2 cellular contexts compared by ENCODE assay signal in the genomic region with DNA sequence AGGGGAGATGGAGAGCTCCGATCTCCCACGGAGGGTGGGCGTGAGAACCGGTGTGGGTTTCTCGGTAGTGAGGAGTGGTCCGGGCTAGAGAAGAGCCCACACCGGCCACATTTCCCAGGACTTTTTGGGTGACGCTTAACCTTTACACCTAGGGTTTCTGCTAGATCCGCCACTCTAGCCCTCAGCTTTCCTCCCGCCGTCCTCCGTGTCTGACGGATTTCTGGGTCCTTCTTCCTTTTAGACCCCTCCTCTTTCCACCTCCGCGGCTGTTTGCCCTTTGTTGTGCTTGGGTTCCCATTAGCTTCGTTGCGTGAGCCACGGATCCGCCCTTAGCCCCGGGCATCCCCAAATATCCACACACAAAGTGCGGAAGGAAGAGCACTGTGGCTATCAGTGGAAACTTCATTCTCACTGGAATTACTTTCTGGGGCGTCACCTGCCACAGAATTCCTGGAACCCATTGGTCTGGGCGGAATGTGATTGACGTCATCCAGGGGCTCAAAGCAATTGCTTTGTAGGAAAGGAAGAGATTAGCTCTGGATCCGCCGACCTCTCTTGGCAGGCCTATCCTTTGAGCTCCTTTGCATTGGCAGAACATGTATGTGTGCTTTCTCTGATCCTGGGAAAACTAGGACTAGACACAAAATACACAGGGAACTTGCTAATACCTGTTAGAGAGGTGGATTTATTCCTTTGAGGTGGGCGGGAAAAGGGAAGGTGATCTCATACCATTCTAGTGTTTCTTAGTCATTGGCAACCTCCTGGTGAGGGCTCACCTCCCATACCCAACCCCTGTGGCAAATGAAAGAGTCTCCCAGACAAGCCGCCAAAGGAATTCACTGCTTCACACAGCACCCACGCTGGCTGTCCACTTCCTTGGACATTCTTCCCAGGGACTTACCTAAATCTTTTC.
A peak's percentile ranks its signal among the peaks of the same experiment; 100 is the strongest.
TF ChIP-seq lines count a peak whose summit lies in the region.

No MANE protein-coding gene starts in this region.

TF ChIP-seq in Ishikawa, 13 proteins besides CTCF, POLR2A, EP300 and RAD21 (continued from another document):
- peak; percentile 51; the same call in 1 of the 2 replicates for TF ChIP-seq FOXM1 (IDR thresholded peaks at IDR 0.05; ENCODE audit: borderline replicate concordance, low read depth)
- peak; percentile 66 for TF ChIP-seq TCF12 (IDR thresholded peaks at IDR 0.05; ENCODE audit: low read depth)
- TF ChIP-seq, protein P1, sequence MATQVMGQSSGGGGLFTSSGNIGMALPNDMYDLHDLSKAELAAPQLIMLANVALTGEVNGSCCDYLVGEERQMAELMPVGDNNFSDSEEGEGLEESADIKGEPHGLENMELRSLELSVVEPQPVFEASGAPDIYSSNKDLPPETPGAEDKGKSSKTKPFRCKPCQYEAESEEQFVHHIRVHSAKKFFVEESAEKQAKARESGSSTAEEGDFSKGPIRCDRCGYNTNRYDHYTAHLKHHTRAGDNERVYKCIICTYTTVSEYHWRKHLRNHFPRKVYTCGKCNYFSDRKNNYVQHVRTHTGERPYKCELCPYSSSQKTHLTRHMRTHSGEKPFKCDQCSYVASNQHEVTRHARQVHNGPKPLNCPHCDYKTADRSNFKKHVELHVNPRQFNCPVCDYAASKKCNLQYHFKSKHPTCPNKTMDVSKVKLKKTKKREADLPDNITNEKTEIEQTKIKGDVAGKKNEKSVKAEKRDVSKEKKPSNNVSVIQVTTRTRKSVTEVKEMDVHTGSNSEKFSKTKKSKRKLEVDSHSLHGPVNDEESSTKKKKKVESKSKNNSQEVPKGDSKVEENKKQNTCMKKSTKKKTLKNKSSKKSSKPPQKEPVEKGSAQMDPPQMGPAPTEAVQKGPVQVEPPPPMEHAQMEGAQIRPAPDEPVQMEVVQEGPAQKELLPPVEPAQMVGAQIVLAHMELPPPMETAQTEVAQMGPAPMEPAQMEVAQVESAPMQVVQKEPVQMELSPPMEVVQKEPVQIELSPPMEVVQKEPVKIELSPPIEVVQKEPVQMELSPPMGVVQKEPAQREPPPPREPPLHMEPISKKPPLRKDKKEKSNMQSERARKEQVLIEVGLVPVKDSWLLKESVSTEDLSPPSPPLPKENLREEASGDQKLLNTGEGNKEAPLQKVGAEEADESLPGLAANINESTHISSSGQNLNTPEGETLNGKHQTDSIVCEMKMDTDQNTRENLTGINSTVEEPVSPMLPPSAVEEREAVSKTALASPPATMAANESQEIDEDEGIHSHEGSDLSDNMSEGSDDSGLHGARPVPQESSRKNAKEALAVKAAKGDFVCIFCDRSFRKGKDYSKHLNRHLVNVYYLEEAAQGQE (IDR thresholded peaks at IDR 0.05; ENCODE audit: low read depth), result no peak

TF ChIP-seq in SK-N-SH, 30 proteins besides CTCF, POLR2A, EP300 and RAD21 (continued from another document):
- TF ChIP-seq, protein P2, sequence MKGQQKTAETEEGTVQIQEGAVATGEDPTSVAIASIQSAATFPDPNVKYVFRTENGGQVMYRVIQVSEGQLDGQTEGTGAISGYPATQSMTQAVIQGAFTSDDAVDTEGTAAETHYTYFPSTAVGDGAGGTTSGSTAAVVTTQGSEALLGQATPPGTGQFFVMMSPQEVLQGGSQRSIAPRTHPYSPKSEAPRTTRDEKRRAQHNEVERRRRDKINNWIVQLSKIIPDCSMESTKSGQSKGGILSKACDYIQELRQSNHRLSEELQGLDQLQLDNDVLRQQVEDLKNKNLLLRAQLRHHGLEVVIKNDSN (IDR thresholded peaks at IDR 0.05; ENCODE audit: borderline replicate concordance, low read depth), result no peak
- TF ChIP-seq MXI1 (IDR thresholded peaks at IDR 0.05; ENCODE audit: low read depth, low read length), result peak; percentile 50; the same call in 1 of the 2 replicates
- TF ChIP-seq RCOR1 (IDR thresholded peaks at IDR 0.05; ENCODE audit: low read length), result peak; percentile 57; the same call in 1 of the 2 replicates
